1 cellular context compared by ENCODE assay signal in the genomic region with DNA sequence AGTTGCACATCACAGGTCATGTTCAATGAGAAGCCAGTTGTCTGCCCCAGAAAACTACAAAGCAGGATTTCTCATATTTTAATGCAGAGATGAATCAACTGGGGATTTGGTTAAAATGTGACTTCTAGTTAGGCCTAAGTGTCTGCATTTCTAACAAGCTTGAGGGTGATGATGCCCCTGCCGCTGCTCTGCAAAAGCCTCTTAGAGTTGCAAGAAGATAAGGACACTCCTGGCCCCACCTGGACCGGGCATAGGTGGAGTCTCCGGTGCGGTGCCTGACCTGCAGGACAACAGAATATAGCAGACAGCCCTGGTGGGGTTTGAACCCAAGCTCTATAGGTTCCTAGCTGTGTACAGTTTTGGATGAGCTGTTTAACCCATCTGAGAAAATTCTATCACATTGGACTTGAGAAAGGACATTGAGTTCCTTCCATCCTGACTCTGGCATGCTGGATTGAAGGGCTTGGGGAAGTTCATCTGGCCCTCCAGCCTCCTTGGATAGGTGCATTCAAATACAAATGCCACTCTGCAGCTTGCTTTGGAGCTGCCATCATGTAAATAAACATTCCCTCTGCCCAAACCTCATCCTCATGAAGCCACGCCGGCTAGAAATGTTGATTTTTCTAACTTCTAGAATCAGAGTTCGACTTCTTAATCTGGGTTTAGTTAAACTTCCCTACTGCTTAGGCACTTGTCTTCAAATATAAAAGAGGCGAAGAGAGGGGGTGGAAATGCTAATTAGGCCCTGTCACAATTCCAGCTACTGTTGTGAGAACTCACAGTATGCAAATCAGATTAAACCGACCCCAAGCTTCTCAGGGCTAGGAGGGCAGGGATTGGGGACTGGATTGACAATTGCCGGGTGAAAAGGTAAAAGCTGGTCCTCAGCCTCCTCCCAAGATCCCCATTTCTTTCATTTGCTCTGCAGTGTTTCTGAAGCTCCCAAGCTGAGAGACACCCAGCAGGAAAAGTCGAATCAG.
TF ChIP-seq lines count a peak whose summit lies in the region.

No MANE protein-coding gene starts in this region.

TF ChIP-seq in WTC11, 78 proteins besides CTCF, POLR2A, EP300 and RAD21:
- no peak for TF ChIP-seq ZNF138 (CRISPR knock-in tag; conservative IDR thresholded peaks at IDR 0.05)
- TF ChIP-seq USF1 (CRISPR knock-in tag; IDR thresholded peaks at IDR 0.05), result no peak
- no peak for TF ChIP-seq ZNF671 (CRISPR knock-in tag; IDR thresholded peaks at IDR 0.05)
- no peak for TF ChIP-seq GTF2I (CRISPR knock-in tag; conservative IDR thresholded peaks at IDR 0.05)
